ENCODE assay signal across 31 cellular contexts in the genomic region with DNA sequence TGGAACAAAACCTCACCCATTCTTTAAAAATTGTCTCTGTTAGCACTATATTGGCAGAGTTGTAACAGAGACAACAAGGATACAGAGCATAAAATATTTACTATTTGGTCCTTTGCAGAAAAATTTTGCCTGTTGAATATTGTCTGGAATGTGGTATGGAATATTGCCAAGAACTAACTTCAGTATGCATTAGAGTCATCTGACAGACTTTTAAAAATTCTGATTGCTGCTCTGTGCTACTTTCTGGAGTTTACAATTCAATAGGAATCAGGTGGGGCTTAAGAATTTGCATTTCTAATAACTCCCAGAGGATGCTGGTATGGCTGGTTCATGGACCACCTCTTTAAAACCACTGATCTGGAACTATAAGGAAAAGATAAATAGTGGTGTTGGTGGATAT. TPM values are rescaled to one million over a fixed set of nuclear protein-coding genes. Genes with fewer than 3 reads are reported as not detected.
"Had no signal": no experiment of that assay in that cellular context is flagged by ENCODE, and none has a peak within 500 bp of the region (broad histone marks: within the 10 kb centered on the region; RNA-seq: fewer than 3 reads in every experiment).

No MANE protein-coding gene starts in this region.

- H3K9ac ChIP-seq: neural progenitor cell, parathyroid adenoma had no signal

- ATAC-seq: left colon; left lung; lower lobe of right lung; natural killer cell; right lobe of liver; stimulated activated memory B cell treated with anti-CD40 and anti-IgM and Interleukin-4, amounts not matched to agents 10 μg/mL and 1 μg/mL and 100 μg/mL, for 72 hours; stimulated activated naive CD8-positive, alpha-beta T cell treated with anti-CD3 and anti-CD28 coated beads, Interleukin-15, amount 100 ng/mL, for 72 hours; upper lobe of right lung had no signal

- H3K27ac ChIP-seq: left lung, lower lobe of right lung, neural progenitor cell, neutrophil, parathyroid adenoma, right lobe of liver, testis, thyroid gland, transverse colon, upper lobe of right lung had no signal

- H3K4me1 ChIP-seq: left lung, lower lobe of right lung, neural progenitor cell, parathyroid adenoma, right lobe of liver, testis, thyroid gland, transverse colon, upper lobe of right lung had no signal

- DNase-seq: hippocampal formation; kidney; left colon; left lung; lower lobe of right lung; mammary epithelial cell; naive B cell; natural killer cell; nephron progenitor cell; occipital lobe; retina; right lobe of liver; stimulated activated CD4-positive, alpha-beta T cell treated with anti-CD3 and anti-CD28 coated beads, Interleukin-1b, Interleukin-23, amount 100 ng/mL, for 48 hours; stimulated activated CD4-positive, alpha-beta T cell treated with anti-CD3 and anti-CD28 coated beads, Interleukin-2, amount 100 ng/mL, for 48 hours; stimulated activated CD4-positive, alpha-beta T cell treated with anti-CD3 and anti-CD28 coated beads, Interleukin-4, amount 100 ng/mL, for 4 hours; stimulated activated CD8-positive, alpha-beta memory T cell treated with anti-CD3 and anti-CD28 coated beads, Interleukin-4, amount 100 ng/mL, for 48 hours; stimulated activated naive CD4-positive, alpha-beta T cell treated with Interleukin-2 at 50 U/mL for 16 hours; stimulated activated naive CD8-positive, alpha-beta T cell treated with anti-CD3 and anti-CD28 coated beads, Interleukin-15, amount 100 ng/mL, for 72 hours; substantia nigra; testis; thyroid gland; transverse colon; upper lobe of right lung had no signal

- H3K4me3 ChIP-seq: left lung, lower lobe of right lung, neural progenitor cell, right lobe of liver, smooth muscle cell, testis, thyroid gland, transverse colon, upper lobe of right lung had no signal

- H3K9me3 ChIP-seq: left lung, lower lobe of right lung, neutrophil, right lobe of liver, testis, thyroid gland, transverse colon, upper lobe of right lung had no signal

- H3K27me3 ChIP-seq: left lung, neural progenitor cell, neutrophil, right lobe of liver, testis, thyroid gland, transverse colon, upper lobe of right lung had no signal

- H3K36me3 ChIP-seq: left lung, lower lobe of right lung, neural progenitor cell, neutrophil, right lobe of liver, thyroid gland, transverse colon, upper lobe of right lung had no signal

RNA-seq across cellular contexts. Expression of gene NYAP2, which starts 32.8 kb away (rescaled TPM):
- total RNA-seq: left colon, liver, mammary epithelial cell, osteocyte, posterior vena cava, right lobe of liver, smooth muscle cell, thyroid gland had no signal
- polyA plus RNA-seq: liver, mammary epithelial cell, smooth muscle cell had no signal
